In genomic region chr6:107083921-107084320, GRCh38 we compare ENCODE assay signal across 22 cellular contexts. TPM values are rescaled to one million over a fixed set of nuclear protein-coding genes. Genes with fewer than 3 reads are reported as not detected.
DNase-seq lines count a peak whose midpoint lies in the region; ATAC-seq, FAIRE-seq and TF ChIP-seq lines count a peak whose summit lies in the region.
"Had no signal": no experiment of that assay in that cellular context is flagged by ENCODE, and none has a peak within 500 bp of the region (broad histone marks: within the 10 kb centered on the region; RNA-seq: fewer than 3 reads in every experiment).

No MANE protein-coding gene starts in this region.

- H3K79me2 ChIP-seq in DND-41 (ENCODE audit: insufficient read depth, low read length) = no peaks in the 10 kb centered on the region

- no peaks in the 10 kb centered on the region for H3K9me3 Mint-ChIP-seq in endothelial cell (ENCODE audit: unreplicated experiment)
- H3K9me3 Mint-ChIP-seq: CD4-positive, alpha-beta memory T cell had no signal

- peak; percentile 52 for FAIRE-seq in GM12891 (lab: Jason Lieb, UNC)
- FAIRE-seq: A549, GM12878, GM18507 had no signal

- H3K4me2 ChIP-seq in DND-41 (ENCODE audit: insufficient read depth, low read length) = no peak overlapping the region
- H3K4me2 ChIP-seq: A549, GM23338 had no signal

- TF ChIP-seq POLR2A in GM12891 (IDR thresholded peaks at IDR 0.05; ENCODE audit: low read depth, low read length) = no peak

- no peaks in the 10 kb centered on the region for H3K27me3 ChIP-seq in DND-41 (ENCODE audit: insufficient read depth, low read length, poor library complexity)

- H3K36me3 Mint-ChIP-seq in endothelial cell (ENCODE audit: low read depth, unreplicated experiment) = peaks cover 15% of the 10 kb centered on the region

- H3K9ac ChIP-seq in DND-41 (ENCODE audit: low read depth, low read length) = no peak overlapping the region

- intact Hi-C loops in posterior vena cava (cut with DNase I) = no loop called here

- peak overlapping the region; percentile 7 for H3K4me3 Mint-ChIP-seq in endothelial cell (ENCODE audit: unreplicated experiment)
- H3K4me3 Mint-ChIP-seq: CD4-positive, alpha-beta memory T cell; GM23338; HFFc6 had no signal

- H3K4me1 Mint-ChIP-seq in endothelial cell (ENCODE audit: unreplicated experiment) = no peaks in the 10 kb centered on the region
- H3K4me1 Mint-ChIP-seq: CD4-positive, alpha-beta memory T cell had no signal

- TF ChIP-seq CTCF in DND-41 (IDR thresholded peaks at IDR 0.05; ENCODE audit: borderline replicate concordance, extremely low read depth, low read length, poor library complexity, severe bottlenecking) (no peak), endothelial cell (IDR thresholded peaks at IDR 0.05; ENCODE audit: unreplicated experiment) (no peak)

- peaks cover 3% of the 10 kb centered on the region for H3K27me3 Mint-ChIP-seq in endothelial cell (ENCODE audit: unreplicated experiment)
- H3K27me3 Mint-ChIP-seq: CD4-positive, alpha-beta memory T cell had no signal

- peaks cover 36% of the 10 kb centered on the region for H3K36me3 ChIP-seq in DND-41 (ENCODE audit: insufficient read depth, low read length)

- ATAC-seq in DND-41 (ENCODE audit: insufficient read depth, low read depth) (no peak), GM21717 (IDR thresholded peaks at IDR 0.05; ENCODE audit: unreplicated experiment) (no peak), HG03565 (IDR thresholded peaks at IDR 0.05; ENCODE audit: unreplicated experiment) (no peak)
- ATAC-seq: A549, GM23338 had no signal

- H3K4me3 ChIP-seq in DND-41 (ENCODE audit: low read depth in 1 of 2, low read length in 2 of 2) = no peak overlapping the region
- H3K4me3 ChIP-seq: A549, GM12878, GM23338, HAP-1 had no signal

- H3K4me1 ChIP-seq in DND-41 (ENCODE audit: insufficient read depth, low read length) = no peaks in the 10 kb centered on the region
- H3K4me1 ChIP-seq: A549, HAP-1 had no signal

- H2AFZ ChIP-seq in DND-41 (ENCODE audit: low read depth, low read length) = no peak overlapping the region
- H2AFZ ChIP-seq: GM23338 had no signal

- H3K27ac ChIP-seq in DND-41 (ENCODE audit: low read length) = peak overlapping the region; percentile 16; the same call in 1 of the 2 replicates
- H3K27ac ChIP-seq: A549 had no signal

- H4K20me1 ChIP-seq in DND-41 (ENCODE audit: insufficient read depth, low read length) = no peaks in the 10 kb centered on the region

- DNase-seq in DND-41 (no peak), GM12891 (ENCODE audit: insufficient read length, low spot score) (no peak), endothelial cell (ENCODE audit: low spot score) (no peak), posterior vena cava (ENCODE audit: low spot score) (peak; percentile 11), NCI-H2227 (lab: John Stamatoyannopoulos, UW; ENCODE audit: unreplicated experiment) (no peak)
- DNase-seq: 8988T; ACHN; C1 segment of cervical spinal cord; Calu3; CD4-positive, alpha-beta memory T cell; COR-L47; DMS53; DMS79 treated with DMSO at 0.1 percent for 48 hours; GDM1; HFFc6 had no signal

- no peaks in the 10 kb centered on the region for H3K9me3 ChIP-seq in DND-41 (ENCODE audit: insufficient read depth, low read length, severe bottlenecking)
- H3K9me3 ChIP-seq: A549, HAP-1 had no signal

- no peak overlapping the region for H3K27ac Mint-ChIP-seq in endothelial cell (ENCODE audit: unreplicated experiment)
- H3K27ac Mint-ChIP-seq: CD4-positive, alpha-beta memory T cell; GM23338; HFFc6 had no signal

TF ChIP-seq in GM12891, 5 proteins besides CTCF, POLR2A, EP300 and RAD21:
- no peak for TF ChIP-seq SPI1 (IDR thresholded peaks at IDR 0.05; ENCODE audit: low read depth, low read length)
- TF ChIP-seq POU2F2 (IDR thresholded peaks at IDR 0.05; ENCODE audit: low read depth, low read length) = no peak
- no peak for TF ChIP-seq TAF1 (IDR thresholded peaks at IDR 0.05; ENCODE audit: low read depth, low read length)
- TF ChIP-seq PAX5 (IDR thresholded peaks at IDR 0.05; ENCODE audit: insufficient read depth, low read length, severe bottlenecking) = no peak
- no peak for TF ChIP-seq POLR2AphosphoS5 (IDR thresholded peaks at IDR 0.05; ENCODE audit: low read depth, low read length)
TF ChIP-seq in GM12891: peak in this region for 0.

RNA-seq across cellular contexts. Expression of gene BEND3, which starts 31.4 kb away (rescaled TPM):
- 8.8 TPM for polyA plus RNA-seq in GM12891 (2012; ENCODE audit: low read depth, missing spikeins)
- total RNA-seq in endothelial cell (ENCODE audit: unreplicated experiment) = 5.8 TPM
- 1 to 10 TPM; 1.5 to 1.8 TPM for total RNA-seq in posterior vena cava

RNA-seq across cellular contexts. Expression of gene MTRES1, which starts 55.9 kb away (rescaled TPM):
- polyA plus RNA-seq in GM12891 (2012; ENCODE audit: low read depth, missing spikeins) = 15.8 TPM
- total RNA-seq in endothelial cell (ENCODE audit: unreplicated experiment) (11.5 TPM), posterior vena cava (10 to 100 TPM; 12.8 to 16.0 TPM)
